Comparison of ENCODE assay signal across 29 cellular contexts in the genomic region with DNA sequence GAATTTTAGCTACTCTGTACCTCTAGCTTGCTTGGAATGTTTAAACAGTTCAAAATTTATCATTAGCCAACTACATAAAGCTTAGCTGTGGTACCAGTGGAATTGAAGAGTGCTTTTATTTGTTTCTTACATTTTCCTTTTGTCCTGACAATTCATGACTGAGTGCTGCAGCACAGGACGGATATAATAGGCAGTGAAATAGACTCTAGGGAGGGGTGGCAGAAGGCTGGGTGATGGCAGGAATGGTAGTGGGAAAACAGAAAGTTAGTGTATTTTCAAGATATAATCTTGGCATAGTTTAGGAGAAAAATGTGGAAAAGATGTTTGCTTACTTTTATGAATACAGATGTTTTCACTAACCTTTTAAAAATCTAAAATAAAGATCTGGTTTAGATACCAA. TPM values are rescaled to one million over a fixed set of nuclear protein-coding genes. Genes with fewer than 3 reads are reported as not detected.
DNase-seq lines count a peak whose midpoint lies in the region; ATAC-seq and TF ChIP-seq lines count a peak whose summit lies in the region.
"Had no signal": no experiment of that assay in that cellular context is flagged by ENCODE, and none has a peak within 500 bp of the region (broad histone marks: within the 10 kb centered on the region; RNA-seq: fewer than 3 reads in every experiment).

No MANE protein-coding gene starts in this region.

- H3K27me3 ChIP-seq in left ventricle myocardium inferior (ENCODE audit: low read depth) (no peaks in the 10 kb centered on the region), right atrium auricular region (no peaks in the 10 kb centered on the region)
- H3K27me3 ChIP-seq: colonic mucosa, testis had no signal

- H3K9me3 ChIP-seq in left ventricle myocardium inferior (replicated peaks) (peaks cover 33% of the 10 kb centered on the region), right atrium auricular region (peaks cover 4 to 30% of the 10 kb centered on the region in 2 donors)
- H3K9me3 ChIP-seq: colonic mucosa, testis had no signal

- ATAC-seq in omental fat pad (ENCODE audit: low FRiP score): peak; percentile 34
- ATAC-seq in HG03521 (IDR thresholded peaks at IDR 0.05; ENCODE audit: unreplicated experiment): no peak
- ATAC-seq: activated naive CD4-positive, alpha-beta T cell treated with anti-CD3 and anti-CD28 coated beads, Interleukin-2, amount 50 U/mL, for 72 hours; PC-3 had no signal

- H3K36me3 ChIP-seq in left ventricle myocardium inferior: no peaks in the 10 kb centered on the region
- no peaks in the 10 kb centered on the region for H3K36me3 ChIP-seq in right atrium auricular region
- H3K36me3 ChIP-seq: colonic mucosa had no signal

- intact Hi-C loops in left ventricle myocardium inferior (cut with micrococcal nuclease): no loop called here

- H3K27ac ChIP-seq in left ventricle myocardium inferior (replicated peaks): peak overlapping the region; percentile 28
- peak overlapping the region in 1 of 2 donors; percentile 24 for H3K27ac ChIP-seq in right atrium auricular region
- H3K27ac ChIP-seq: colonic mucosa, epithelial cell of prostate, KMS-11, testis, VCaP had no signal

- H3K4me1 ChIP-seq in left ventricle myocardium inferior (peaks cover 9% of the 10 kb centered on the region), right atrium auricular region (peaks cover 0 to 6% of the 10 kb centered on the region in 2 donors)
- H3K4me1 ChIP-seq: colonic mucosa, testis had no signal

- TF ChIP-seq CTCF in left ventricle myocardium inferior (IDR thresholded peaks at IDR 0.05; ENCODE audit: borderline replicate concordance) (no peak), right atrium auricular region (IDR thresholded peaks at IDR 0.05) (no peak), fibroblast of the aortic adventitia (IDR thresholded peaks at IDR 0.05; ENCODE audit: insufficient read depth, low read length) (no peak), omental fat pad (IDR thresholded peaks at IDR 0.05) (no peak), GM10266 (IDR thresholded peaks at IDR 0.05; ENCODE audit: control insufficient read depth, insufficient read depth, low read depth, missing control alignments) (no peak)

- H3K4me3 ChIP-seq in left ventricle myocardium inferior (no peak overlapping the region), right atrium auricular region (no peak overlapping the region), fibroblast of the aortic adventitia (ENCODE audit: low read depth, low read length) (peak overlapping the region; percentile 3)
- H3K4me3 ChIP-seq: colonic mucosa, skin epidermis, testis had no signal

- no peak for DNase-seq in left ventricle myocardium inferior
- DNase-seq in right atrium auricular region (ENCODE audit: low spot score): no peak
- DNase-seq in fibroblast of the aortic adventitia (ENCODE audit: low read depth): no peak
- no peak for DNase-seq in omental fat pad (ENCODE audit: low spot score)
- no peak for DNase-seq in GM10266 (ENCODE audit: extremely low spot score)
- no peak for DNase-seq in NCI-H1417 treated with DMSO at 0.1 percent for 48 hours (lab: John Stamatoyannopoulos, UW)
- DNase-seq in putamen (ENCODE audit: low spot score): no peak
- DNase-seq: ACHN; activated CD4-positive, alpha-beta T cell treated with anti-CD3 and anti-CD28 coated beads for 48 hours; CD8-positive, alpha-beta memory T cell; colonic mucosa; effector memory CD4-positive, alpha-beta T cell; H9; mesendoderm; NCI-H1417; NCI-H2029 treated with DMSO at 0.1 percent for 48 hours; NCI-H345; NCI-H69; PC-3; SHP77 treated with DMSO at 0.1 percent for 48 hours; stimulated activated naive CD4-positive, alpha-beta T cell treated with Interleukin-2 at 50 U/mL for 16 hours; T1000; testis had no signal

RNA-seq across cellular contexts. Expression of a gene that starts 31.1 kb away (rescaled TPM):
- total RNA-seq in left ventricle myocardium inferior: 5.3 TPM
- total RNA-seq in right atrium auricular region: 10 to 100 TPM in 1 of 2 donors, 1 to 10 TPM in 1; 5.2 to 10.5 TPM
- 18.1 and 20.1 TPM in 2 replicates for total RNA-seq in fibroblast of the aortic adventitia (ENCODE audit: low replicate concordance)
- 10 to 100 TPM; 11.2 to 21.7 (median 18.1) TPM for total RNA-seq in omental fat pad
